In the genomic region with DNA sequence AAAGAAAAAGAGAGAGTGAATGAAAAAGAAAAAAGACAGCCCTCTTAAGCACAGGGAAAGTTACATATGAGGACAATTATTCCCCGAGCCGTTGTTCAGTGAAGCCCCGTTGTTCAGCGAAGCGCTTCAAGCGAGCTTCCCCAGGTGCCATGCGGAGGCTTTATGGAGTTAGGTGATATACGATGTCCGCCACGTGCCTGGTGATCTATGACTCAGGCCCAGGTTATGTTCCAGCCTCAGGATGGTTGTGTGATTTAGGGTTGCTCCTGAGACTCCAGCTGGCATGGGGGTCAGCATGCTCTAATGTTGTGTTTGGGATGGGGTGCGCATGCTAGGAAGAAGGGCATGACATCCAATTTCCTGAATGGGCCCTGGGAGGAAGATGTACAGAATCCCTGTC, we compare ENCODE assay signal across 27 cellular contexts.
"Had no signal": no experiment of that assay in that cellular context is flagged by ENCODE, and none has a peak within 500 bp of the region (broad histone marks: within the 10 kb centered on the region; RNA-seq: fewer than 3 reads in every experiment).

No MANE protein-coding gene starts in this region.

- H3K36me3 ChIP-seq: neutrophil, pancreas, prostate gland, spleen, suprapubic skin, tibial artery, transverse colon, upper lobe of right lung, uterus had no signal

- ATAC-seq: naive thymus-derived CD4-positive, alpha-beta T cell; natural killer cell; pancreas; right cardiac atrium; sciatic nerve; stimulated activated memory B cell treated with anti-CD40 and anti-IgM and Interleukin-4, amounts not matched to agents 10 μg/mL and 1 μg/mL and 100 μg/mL, for 72 hours; stimulated activated naive CD8-positive, alpha-beta T cell treated with anti-CD3 and anti-CD28 coated beads, Interleukin-15, amount 100 ng/mL, for 72 hours; stimulated activated naive CD8-positive, alpha-beta T cell treated with anti-CD3 and anti-CD28 coated beads, Interleukin-15, Interleukin-2, amounts not matched to agents 100 U/mL and 50 U/mL, for 24 hours; upper lobe of right lung had no signal

- H3K27me3 ChIP-seq: neutrophil, pancreas, spleen, suprapubic skin, testis, tibial artery, transverse colon, upper lobe of right lung, uterus had no signal

- DNase-seq: naive thymus-derived CD4-positive, alpha-beta T cell; natural killer cell; nucleus accumbens; pancreas; right cardiac atrium; spleen; stimulated activated CD4-positive, alpha-beta T cell treated with anti-CD3 and anti-CD28 coated beads, Interleukin-12 subunit alpha, Interleukin-12 subunit beta, amount 100 ng/mL, for 4 hours; stimulated activated CD4-positive, alpha-beta T cell treated with anti-CD3 and anti-CD28 coated beads, Interleukin-1b, Interleukin-23, amount 100 ng/mL, for 48 hours; stimulated activated CD4-positive, alpha-beta T cell treated with anti-CD3 and anti-CD28 coated beads, Interleukin-4, amount 100 ng/mL, for 1 hour; stimulated activated CD4-positive, alpha-beta T cell treated with anti-CD3 and anti-CD28 coated beads, Interleukin-4, amount 100 ng/mL, for 4 hours; stimulated activated CD8-positive, alpha-beta memory T cell treated with anti-CD3 and anti-CD28 coated beads, Interleukin-4, amount 100 ng/mL, for 48 hours; stimulated activated naive CD4-positive, alpha-beta T cell; stimulated activated naive CD8-positive, alpha-beta T cell treated with anti-CD3 and anti-CD28 coated beads, Interleukin-15, amount 100 ng/mL, for 72 hours; stimulated activated naive CD8-positive, alpha-beta T cell treated with anti-CD3 and anti-CD28 coated beads, Interleukin-15, Interleukin-2, amounts not matched to agents 100 U/mL and 50 U/mL, for 24 hours; substantia nigra; testis; tibial artery; transverse colon; upper lobe of right lung; uterus had no signal

- FAIRE-seq: pancreas had no signal

- H3K4me3 ChIP-seq: pancreas, prostate gland, skin epidermis, smooth muscle cell, spleen, suprapubic skin, testis, tibial artery, transverse colon, upper lobe of right lung, uterus had no signal
